In genomic region chr15:69612112-69612511, GRCh38 we compare ENCODE assay signal across 25 cellular contexts.
DNase-seq lines count a peak whose midpoint lies in the region; ATAC-seq and TF ChIP-seq lines count a peak whose summit lies in the region.
"Had no signal": no experiment of that assay in that cellular context is flagged by ENCODE, and none has a peak within 500 bp of the region (broad histone marks: within the 10 kb centered on the region; RNA-seq: fewer than 3 reads in every experiment).

No MANE protein-coding gene starts in this region.

- DNase-seq in DMS79 (lab: John Stamatoyannopoulos, UW) (peak; percentile 83), NCI-H1105 treated with DMSO at 0.1 percent for 48 hours (lab: John Stamatoyannopoulos, UW) (peak; percentile 98), NCI-H2227 (lab: John Stamatoyannopoulos, UW; ENCODE audit: unreplicated experiment) (peak; percentile 87), colonic mucosa (peak; percentile 15), sigmoid colon (no peak), cerebellar nuclear complex (lab: John Stamatoyannopoulos, UW) (no peak)
- DNase-seq: activated CD4-positive, alpha-beta T cell treated with anti-CD3 and anti-CD28 coated beads, Interleukin-2, amount 50 U/mL, for 1 hour; anterior cingulate cortex; CD4-positive, CD25-positive, alpha-beta regulatory T cell; DMS 273 treated with DMSO at 0.1 percent for 48 hours; IMR-90; islet precursor cell; lower lobe of right lung; NCI-H1694; nephron progenitor cell; stimulated activated CD4-positive, alpha-beta T cell treated with anti-CD3 and anti-CD28 coated beads, Interleukin-15, amount 100 ng/mL, for 24 hours; stomach; tibial artery had no signal

- H3K4me1 ChIP-seq in colonic mucosa, result no peaks in the 10 kb centered on the region
- no peaks in the 10 kb centered on the region for H3K4me1 ChIP-seq in sigmoid colon
- H3K4me1 ChIP-seq: gastroesophageal sphincter, lower lobe of right lung, parathyroid adenoma had no signal

- H3K4me3 ChIP-seq in colonic mucosa (no peak overlapping the region), sigmoid colon (no peak overlapping the region)
- H3K4me3 ChIP-seq: cardiac muscle cell, gastroesophageal sphincter, lower lobe of right lung, stomach, tibial artery had no signal

- no peak overlapping the region for H3K9ac ChIP-seq in colonic mucosa (ENCODE audit: low read depth in 2 of 2, low read length in 2 of 2)
- H3K9ac ChIP-seq: parathyroid adenoma had no signal

- H3K36me3 ChIP-seq in colonic mucosa (no peaks in the 10 kb centered on the region), sigmoid colon (no peaks in the 10 kb centered on the region)
- H3K36me3 ChIP-seq: cardiac muscle cell, gastroesophageal sphincter, lower lobe of right lung, stomach, tibial artery had no signal

- no peaks in the 10 kb centered on the region for H3K27me3 ChIP-seq in colonic mucosa
- H3K27me3 ChIP-seq in sigmoid colon, result no peaks in the 10 kb centered on the region
- H3K27me3 ChIP-seq: cardiac muscle cell, gastroesophageal sphincter, stomach, tibial artery had no signal

- no peaks in the 10 kb centered on the region for H3K9me3 ChIP-seq in colonic mucosa
- H3K9me3 ChIP-seq in sigmoid colon, result no peaks in the 10 kb centered on the region
- H3K9me3 ChIP-seq: gastroesophageal sphincter, lower lobe of right lung, stomach, tibial artery had no signal

- intact Hi-C loops in colonic mucosa (cut with DNase I), result no loop called here
- intact Hi-C loops in sigmoid colon (cut with DNase I), result no loop called here

- TF ChIP-seq POLR2A in sigmoid colon (IDR thresholded peaks at IDR 0.05), result no peak

- TF ChIP-seq CTCF in colonic mucosa (IDR thresholded peaks at IDR 0.05), result no peak
- TF ChIP-seq CTCF in sigmoid colon (IDR thresholded peaks at IDR 0.05), result no peak

- no peak for ATAC-seq in GM21390 (IDR thresholded peaks at IDR 0.05; ENCODE audit: unreplicated experiment)
- ATAC-seq: activated naive CD4-positive, alpha-beta T cell treated with anti-CD3 and anti-CD28 coated beads, Interleukin-2, amount 50 U/mL, for 72 hours; activated T-helper 17 cell treated with anti-CD3 and anti-CD28 coated beads, Interleukin-2, amount 50 U/mL, for 72 hours; gastroesophageal sphincter; lower lobe of right lung; sciatic nerve had no signal

- H3K27ac ChIP-seq in colonic mucosa (no peak overlapping the region), sigmoid colon (no peak overlapping the region)
- H3K27ac ChIP-seq: cardiac muscle cell, gastroesophageal sphincter, lower lobe of right lung, parathyroid adenoma, stomach, tibial artery had no signal

- no peak for TF ChIP-seq EP300 in sigmoid colon (IDR thresholded peaks at IDR 0.05)

- WGBS in sigmoid colon, 2 donors, result 77 to 83% methylated on average over 2 of the region's 2 CpGs

Comparison
In these comparisons a context has a peak if more than half of its experiments do, and no peak if none do; other contexts are left out.
1. DNase-seq: peak in DMS79 (single experiment), NCI-H1105 treated with DMSO at 0.1 percent for 48 hours (single experiment), NCI-H2227 (single experiment) and colonic mucosa (single experiment); none in sigmoid colon (single experiment) and cerebellar nuclear complex (0 of 2).